In genomic region chr9:77647267-77647658, GRCh38 we compare ENCODE assay signal across 3 cellular contexts.
TF ChIP-seq lines count a peak whose summit lies in the region.

No MANE protein-coding gene starts in this region.

TF ChIP-seq in liver, 16 proteins besides CTCF, POLR2A, EP300 and RAD21:
- TF ChIP-seq, protein P1, sequence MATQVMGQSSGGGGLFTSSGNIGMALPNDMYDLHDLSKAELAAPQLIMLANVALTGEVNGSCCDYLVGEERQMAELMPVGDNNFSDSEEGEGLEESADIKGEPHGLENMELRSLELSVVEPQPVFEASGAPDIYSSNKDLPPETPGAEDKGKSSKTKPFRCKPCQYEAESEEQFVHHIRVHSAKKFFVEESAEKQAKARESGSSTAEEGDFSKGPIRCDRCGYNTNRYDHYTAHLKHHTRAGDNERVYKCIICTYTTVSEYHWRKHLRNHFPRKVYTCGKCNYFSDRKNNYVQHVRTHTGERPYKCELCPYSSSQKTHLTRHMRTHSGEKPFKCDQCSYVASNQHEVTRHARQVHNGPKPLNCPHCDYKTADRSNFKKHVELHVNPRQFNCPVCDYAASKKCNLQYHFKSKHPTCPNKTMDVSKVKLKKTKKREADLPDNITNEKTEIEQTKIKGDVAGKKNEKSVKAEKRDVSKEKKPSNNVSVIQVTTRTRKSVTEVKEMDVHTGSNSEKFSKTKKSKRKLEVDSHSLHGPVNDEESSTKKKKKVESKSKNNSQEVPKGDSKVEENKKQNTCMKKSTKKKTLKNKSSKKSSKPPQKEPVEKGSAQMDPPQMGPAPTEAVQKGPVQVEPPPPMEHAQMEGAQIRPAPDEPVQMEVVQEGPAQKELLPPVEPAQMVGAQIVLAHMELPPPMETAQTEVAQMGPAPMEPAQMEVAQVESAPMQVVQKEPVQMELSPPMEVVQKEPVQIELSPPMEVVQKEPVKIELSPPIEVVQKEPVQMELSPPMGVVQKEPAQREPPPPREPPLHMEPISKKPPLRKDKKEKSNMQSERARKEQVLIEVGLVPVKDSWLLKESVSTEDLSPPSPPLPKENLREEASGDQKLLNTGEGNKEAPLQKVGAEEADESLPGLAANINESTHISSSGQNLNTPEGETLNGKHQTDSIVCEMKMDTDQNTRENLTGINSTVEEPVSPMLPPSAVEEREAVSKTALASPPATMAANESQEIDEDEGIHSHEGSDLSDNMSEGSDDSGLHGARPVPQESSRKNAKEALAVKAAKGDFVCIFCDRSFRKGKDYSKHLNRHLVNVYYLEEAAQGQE (IDR thresholded peaks at IDR 0.05), result no peak
- no peak for TF ChIP-seq HNF4G (IDR thresholded peaks at IDR 0.05)
- no peak for TF ChIP-seq GABPA (IDR thresholded peaks at IDR 0.05 in 1 of 2, conservative IDR thresholded peaks at IDR 0.05 in 1 of 2)
- no peak for TF ChIP-seq EGR1 (IDR thresholded peaks at IDR 0.05; ENCODE audit: low read depth in 2 of 2)
- no peak for TF ChIP-seq RXRA (IDR thresholded peaks at IDR 0.05)
- TF ChIP-seq TAF1 (conservative IDR thresholded peaks at IDR 0.05), result no peak
- TF ChIP-seq, protein P2, sequence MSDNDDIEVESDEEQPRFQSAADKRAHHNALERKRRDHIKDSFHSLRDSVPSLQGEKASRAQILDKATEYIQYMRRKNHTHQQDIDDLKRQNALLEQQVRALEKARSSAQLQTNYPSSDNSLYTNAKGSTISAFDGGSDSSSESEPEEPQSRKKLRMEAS (IDR thresholded peaks at IDR 0.05), result no peak
- TF ChIP-seq, protein P3, sequence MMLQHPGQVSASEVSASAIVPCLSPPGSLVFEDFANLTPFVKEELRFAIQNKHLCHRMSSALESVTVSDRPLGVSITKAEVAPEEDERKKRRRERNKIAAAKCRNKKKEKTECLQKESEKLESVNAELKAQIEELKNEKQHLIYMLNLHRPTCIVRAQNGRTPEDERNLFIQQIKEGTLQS (IDR thresholded peaks at IDR 0.05), result no peak
- TF ChIP-seq YY1 (IDR thresholded peaks at IDR 0.05), result no peak

TF ChIP-seq in HepG2, 621 proteins besides CTCF, POLR2A, EP300 and RAD21:
- TF ChIP-seq, protein P4, sequence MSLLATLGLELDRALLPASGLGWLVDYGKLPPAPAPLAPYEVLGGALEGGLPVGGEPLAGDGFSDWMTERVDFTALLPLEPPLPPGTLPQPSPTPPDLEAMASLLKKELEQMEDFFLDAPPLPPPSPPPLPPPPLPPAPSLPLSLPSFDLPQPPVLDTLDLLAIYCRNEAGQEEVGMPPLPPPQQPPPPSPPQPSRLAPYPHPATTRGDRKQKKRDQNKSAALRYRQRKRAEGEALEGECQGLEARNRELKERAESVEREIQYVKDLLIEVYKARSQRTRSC (CRISPR knock-in tag; IDR thresholded peaks at IDR 0.05; ENCODE audit: low read depth), result no peak
- TF ChIP-seq ZNF569 (CRISPR knock-in tag; IDR thresholded peaks at IDR 0.05; ENCODE audit: borderline replicate concordance) (no peak), HDAC1 (CRISPR knock-in tag; IDR thresholded peaks at IDR 0.05) (no peak), HNRNPH1 (optimal IDR thresholded peaks at IDR 0.05; ENCODE audit: low read depth, low read length) (no peak), U2AF2 (IDR thresholded peaks at IDR 0.05; ENCODE audit: low read depth, low read length) (no peak), RFXANK (CRISPR knock-in tag; IDR thresholded peaks at IDR 0.05) (no peak), EED (CRISPR knock-in tag; IDR thresholded peaks at IDR 0.05) (no peak), ZNF142 (CRISPR knock-in tag; IDR thresholded peaks at IDR 0.05) (no peak), ZNF205 (CRISPR knock-in tag; IDR thresholded peaks at IDR 0.05) (no peak), NFRKB (IDR thresholded peaks at IDR 0.05) (no peak), REXO4 (CRISPR knock-in tag; IDR thresholded peaks at IDR 0.05; ENCODE audit: borderline replicate concordance) (no peak), ZSCAN21 (CRISPR knock-in tag; IDR thresholded peaks at IDR 0.05; ENCODE audit: borderline replicate concordance) (no peak)

TF ChIP-seq in H1, 55 proteins besides CTCF, POLR2A, EP300 and RAD21:
- TF ChIP-seq KDM4A (IDR thresholded peaks at IDR 0.05; ENCODE audit: low read depth, low read length, severe bottlenecking), result no peak
- TF ChIP-seq ASH2L (IDR thresholded peaks at IDR 0.05; ENCODE audit: low read length), result no peak
TF ChIP-seq in H1: peak in this region for 0.
